5 cellular contexts compared by ENCODE assay signal in genomic region chr15:67274236-67274635, GRCh38.
"Had no signal": no experiment of that assay in that cellular context is flagged by ENCODE, and none has a peak within 500 bp of the region (broad histone marks: within the 10 kb centered on the region; RNA-seq: fewer than 3 reads in every experiment).

No MANE protein-coding gene starts in this region.

- H3K9ac ChIP-seq: KMS-11 had no signal

- DNase-seq: IMR-90, KBM-7, KG1 had no signal

- H3K27ac ChIP-seq: HL-60, KMS-11 had no signal

- H3K4me2 ChIP-seq: KMS-11 had no signal
